Comparison of ENCODE assay signal across 13 cellular contexts in the genomic region with DNA sequence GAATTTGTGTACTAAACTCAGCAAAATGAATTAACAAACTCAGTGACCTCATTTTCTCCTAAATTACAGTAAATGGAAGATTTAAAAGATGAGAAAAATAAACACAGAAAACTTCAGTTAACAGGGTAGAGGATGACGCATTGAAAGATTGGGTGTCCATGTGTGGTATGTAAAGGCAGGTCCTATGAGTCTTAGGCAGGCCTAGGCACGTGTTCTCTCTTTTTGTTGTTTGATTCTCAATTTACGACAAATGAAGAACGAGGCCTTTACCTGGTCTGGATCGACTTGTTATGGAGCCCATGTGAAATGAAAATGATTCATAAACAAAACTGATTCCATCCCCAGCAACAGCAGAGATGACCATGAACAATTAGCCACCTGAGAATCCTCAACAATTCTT. TPM values are rescaled to one million over a fixed set of nuclear protein-coding genes. Genes with fewer than 3 reads are reported as not detected.
DNase-seq lines count a peak whose midpoint lies in the region; ATAC-seq, FAIRE-seq and TF ChIP-seq lines count a peak whose summit lies in the region.
"Not testable (repeated sequence)": the region's sequence is repeated elsewhere in the genome, so short reads cannot be mapped to it uniquely, and the experiment has no call there.
"Had no signal": no experiment of that assay in that cellular context is flagged by ENCODE, and none has a peak within 500 bp of the region (broad histone marks: within the 10 kb centered on the region; RNA-seq: fewer than 3 reads in every experiment).

No MANE protein-coding gene starts in this region.

- not testable (repeated sequence) for H3K9me1 ChIP-seq in keratinocyte (ENCODE audit: control insufficient read depth, extremely low read depth, insufficient read depth, low read length)

- not testable (repeated sequence) for H3K27ac ChIP-seq in mammary epithelial cell (ENCODE audit: insufficient read depth, low read depth, low read length); keratinocyte (ENCODE audit: control insufficient read depth, insufficient read depth, low read length)

- BruUV-seq in mammary epithelial cell (replicated peaks; lab: Mats Ljungman, UMichigan) = not testable (repeated sequence)

- H3K79me2 ChIP-seq in mammary epithelial cell (ENCODE audit: insufficient read depth, low read length); keratinocyte (ENCODE audit: control insufficient read depth, insufficient read depth, low read length): not testable (repeated sequence)

- not testable (repeated sequence) for H3K9ac ChIP-seq in mammary epithelial cell (ENCODE audit: insufficient read depth, low read length); keratinocyte (ENCODE audit: control insufficient read depth, extremely low read depth, insufficient read depth, low read length)

- not testable (repeated sequence) for H3K36me3 ChIP-seq in mammary epithelial cell (ENCODE audit: insufficient read depth, low read length); keratinocyte (ENCODE audit: control insufficient read depth in 2 of 2, extremely low read depth in 1 of 2, insufficient read depth in 2 of 2, low read length in 2 of 2)

- not testable (repeated sequence) for H3K27me3 ChIP-seq in mammary epithelial cell (ENCODE audit: insufficient read depth, low read length); keratinocyte (ENCODE audit: control insufficient read depth, extremely low read depth, insufficient read depth, low read length)

- not testable (repeated sequence) for H4K20me1 ChIP-seq in mammary epithelial cell (ENCODE audit: insufficient read depth, low read length); keratinocyte (ENCODE audit: control insufficient read depth, extremely low read depth, insufficient read depth, low read length)

- ATAC-seq in esophagus mucosa = peak; percentile 43

- DNase-seq in mammary epithelial cell = peak; percentile 24
- peak; percentile 46 for DNase-seq in epithelial cell of esophagus (ENCODE audit: low read depth)
- DNase-seq in keratinocyte (ENCODE audit: low read depth, low spot score) = peak; percentile 7

- not testable (repeated sequence) for H3K4me2 ChIP-seq in mammary epithelial cell (ENCODE audit: insufficient read depth, low read depth, low read length); keratinocyte (ENCODE audit: control insufficient read depth, extremely low read depth, insufficient read depth, low read depth, low read length)

- WGBS in mammary epithelial cell (ENCODE audit: low coverage, missing lambda C conversion rate) = 35% methylated on average over 5 of the region's 5 CpGs

- H3K9me3 ChIP-seq in mammary epithelial cell (replicated peaks; ENCODE audit: insufficient read depth, low read length); keratinocyte (ENCODE audit: control insufficient read depth, low read depth, low read length): not testable (repeated sequence)

- not testable (repeated sequence) for H3K4me3 ChIP-seq in mammary epithelial cell (replicated peaks in 1 of 3; ENCODE audit: insufficient read depth in 1 of 3, low read depth in 2 of 3, low read length in 3 of 3); epithelial cell of esophagus (ENCODE audit: low read length); keratinocyte (ENCODE audit: control insufficient read depth in 2 of 3, extremely low read depth in 1 of 3, insufficient read depth in 2 of 3, low read depth in 1 of 3, low read length in 3 of 3)

- in situ Hi-C loops in mammary epithelial cell (cut with MboI; ENCODE audit: low sequenced_read_pairs in 2 of 2) = not testable (repeated sequence)

- H3K4me1 ChIP-seq in mammary epithelial cell (ENCODE audit: insufficient read depth, low read length); keratinocyte (ENCODE audit: control insufficient read depth, extremely low read depth, insufficient read depth, low read length): not testable (repeated sequence)

- H2AFZ ChIP-seq in mammary epithelial cell (ENCODE audit: low read depth, low read length); keratinocyte (ENCODE audit: control insufficient read depth, low read length): not testable (repeated sequence)

- intact Hi-C loops in mammary epithelial cell (cut with micrococcal nuclease) = not testable (repeated sequence)

- FAIRE-seq in keratinocyte (lab: Jason Lieb, UNC) = not testable (repeated sequence)

- TF ChIP-seq CTCF in mammary epithelial cell (conservative IDR thresholded peaks at IDR 0.05 in 1 of 2, IDR thresholded peaks at IDR 0.05 in 1 of 2; ENCODE audit: extremely low read depth in 1 of 2, insufficient read depth in 1 of 2, low read depth in 1 of 2, low read length in 2 of 2); epithelial cell of esophagus (IDR thresholded peaks at IDR 0.05; ENCODE audit: insufficient read depth, low read depth, low read length, missing control alignments); keratinocyte (optimal IDR thresholded peaks at IDR 0.05 in 1 of 3, IDR thresholded peaks at IDR 0.05 in 1 of 3, conservative IDR thresholded peaks at IDR 0.05 in 1 of 3; ENCODE audit: extremely low read depth in 1 of 3, insufficient read depth in 2 of 3, low read length in 3 of 3): not testable (repeated sequence)

- CTCF ChIA-PET in mammary epithelial cell (lab: Charles Lee; ENCODE audit: low non-redundant PET) = not testable (repeated sequence)

- dilution Hi-C loops in mammary epithelial cell (cut with HindIII; ENCODE audit: low sequenced_read_pairs); keratinocyte (cut with MboI; ENCODE audit: extremely low pct_ligation_motif_present, low sequenced_read_pairs): not testable (repeated sequence)

RNA-seq across cellular contexts. Expression of a gene that starts 37.2 kb away (rescaled TPM):
- total RNA-seq in mammary epithelial cell = not detected
- polyA plus RNA-seq in mammary epithelial cell = 0.05 TPM
- polyA minus RNA-seq in mammary epithelial cell = not detected
- total RNA-seq in esophagus mucosa = not detected
- polyA plus RNA-seq in keratinocyte = 0.02 TPM in 1 of 3 replicates, not detected in the others
- not detected for polyA plus RNA-seq in keratinocyte (2011; ENCODE audit: low read depth)
- polyA plus RNA-seq in keratinocyte (2011; cell fraction: cytosol; rRNA removed) = 0.02 and 0.05 TPM in 2 replicates
- 0.08 and 0.11 TPM in 2 replicates for polyA plus RNA-seq in keratinocyte (2011; cell fraction: nucleus; rRNA removed)
- polyA plus RNA-seq in keratinocyte (2012; ENCODE audit: low replicate concordance) = 0.06 TPM in 1 of 2 replicates, not detected in the other
- not detected in 3 replicates for polyA minus RNA-seq in keratinocyte
- polyA minus RNA-seq in keratinocyte (2011; cell fraction: cytosol; rRNA and poly(A)+ RNA removed) = not detected
- polyA minus RNA-seq in keratinocyte (2011; cell fraction: nucleus; rRNA and poly(A)+ RNA removed) = not detected in 2 replicates
- total RNA-seq: A673; CD4-positive, CD25-positive, alpha-beta regulatory T cell; Daoy; G401; GM12878 had no signal
- polyA plus RNA-seq: AG04450; CD14-positive monocyte; CD4-positive, alpha-beta memory T cell; CD4-positive, CD25-positive, alpha-beta regulatory T cell; CD8-positive, alpha-beta memory T cell; GM12878 had no signal
